Comparison of ENCODE assay signal across 25 cellular contexts in genomic region chr2:25639131-25639530, GRCh38. TPM values are rescaled to one million over a fixed set of nuclear protein-coding genes. Genes with fewer than 3 reads are reported as not detected.
DNase-seq lines count a peak whose midpoint lies in the region; ATAC-seq and TF ChIP-seq lines count a peak whose summit lies in the region.
"Had no signal": no experiment of that assay in that cellular context is flagged by ENCODE, and none has a peak within 500 bp of the region (broad histone marks: within the 10 kb centered on the region; RNA-seq: fewer than 3 reads in every experiment).

No MANE protein-coding gene starts in this region.

- peak; percentile 61; the same call in 1 of the 3 replicates for ATAC-seq in RWPE2 (ENCODE audit: low read depth)
- ATAC-seq in HG02852 (IDR thresholded peaks at IDR 0.05; ENCODE audit: unreplicated experiment), result no peak
- ATAC-seq in GM18907 (IDR thresholded peaks at IDR 0.05; ENCODE audit: unreplicated experiment), result no peak
- no peak for ATAC-seq in GM21619 (IDR thresholded peaks at IDR 0.05; ENCODE audit: unreplicated experiment)
- ATAC-seq: A549, GM12878, Panc1 had no signal

- no peaks in the 10 kb centered on the region for H3K9me3 ChIP-seq in RWPE2 (ENCODE audit: severe bottlenecking)
- H3K9me3 ChIP-seq: A549 had no signal

- H3K4me3 ChIP-seq in RWPE2 (ENCODE audit: severe bottlenecking) (no peak overlapping the region), choroid plexus epithelial cell (ENCODE audit: low read depth, low read length) (no peak overlapping the region)
- H3K4me3 ChIP-seq: A549, GM12878 had no signal

- TF ChIP-seq CTCF in RWPE2 (IDR thresholded peaks at IDR 0.05; ENCODE audit: poor library complexity, severe bottlenecking) (no peak), choroid plexus epithelial cell (conservative IDR thresholded peaks at IDR 0.05; ENCODE audit: low read depth, low read length) (no peak)

- H3K27me3 ChIP-seq in RWPE2 (ENCODE audit: insufficient read depth, poor library complexity, severe bottlenecking), result no peaks in the 10 kb centered on the region

- DNase-seq in RWPE2 (ENCODE audit: low spot score) (no peak), choroid plexus epithelial cell (ENCODE audit: low read depth) (peak; percentile 15), kidney tubule cell (ENCODE audit: low spot score) (peak; percentile 5), renal cortical epithelial cell (ENCODE audit: low read depth) (peak; percentile 1), activated gamma-delta T cell treated with Interleukin-2 at 50 U/mL for 16 hours (no peak)
- DNase-seq: AML-193; C1 segment of cervical spinal cord; CD4-positive, alpha-beta memory T cell; COR-L47; EL; GDM1; NCI-H1048; NCI-H1417; NCI-H1694; NCI-H2029 treated with DMSO at 0.1 percent for 48 hours; NCI-H526 treated with DMSO at 0.1 percent for 48 hours; SHP77 treated with DMSO at 0.1 percent for 48 hours had no signal

- H3K4me1 ChIP-seq in RWPE2 (ENCODE audit: insufficient read depth, poor library complexity, severe bottlenecking), result peaks cover 5% of the 10 kb centered on the region
- H3K4me1 ChIP-seq: A549 had no signal

- H3K36me3 ChIP-seq in RWPE2 (ENCODE audit: low read depth), result peaks cover 19% of the 10 kb centered on the region

- peak overlapping the region; percentile 16 for H3K27ac ChIP-seq in RWPE2 (ENCODE audit: poor library complexity, severe bottlenecking)
- H3K27ac ChIP-seq: A549, KMS-11, RWPE1 had no signal

RNA-seq across cellular contexts. Expression of gene DTNB, which starts 34.2 kb away (rescaled TPM):
- 5.0 and 10.7 TPM in 2 replicates for total RNA-seq in renal cortical epithelial cell

Comparison
In these comparisons a context has a peak if more than half of its experiments do, and no peak if none do; other contexts are left out.
1. DNase-seq: peak in choroid plexus epithelial cell (single experiment), kidney tubule cell (single experiment) and renal cortical epithelial cell (single experiment); none in RWPE2 (single experiment) and activated gamma-delta T cell treated with Interleukin-2 at 50 U/mL for 16 hours (single experiment).